9 cellular contexts compared by ENCODE assay signal in genomic region chrX:83469551-83469950, GRCh38. TPM values are rescaled to one million over a fixed set of nuclear protein-coding genes. Genes with fewer than 3 reads are reported as not detected.
DNase-seq lines count a peak whose midpoint lies in the region; ATAC-seq and TF ChIP-seq lines count a peak whose summit lies in the region.
"Had no signal": no experiment of that assay in that cellular context is flagged by ENCODE, and none has a peak within 500 bp of the region (broad histone marks: within the 10 kb centered on the region; RNA-seq: fewer than 3 reads in every experiment).

No MANE protein-coding gene starts in this region.

- H3K9me3 Mint-ChIP-seq in Caco-2 (ENCODE audit: unreplicated experiment), result no peaks in the 10 kb centered on the region

- H3K27ac ChIP-seq in PC-9 (no peak overlapping the region), hepatocyte (no peak overlapping the region)

- H3K4me1 ChIP-seq in Caco-2, result no peaks in the 10 kb centered on the region
- H3K4me1 ChIP-seq in PC-9 (replicated peaks; ENCODE audit: insufficient read depth), result no peaks in the 10 kb centered on the region
- no peaks in the 10 kb centered on the region for H3K4me1 ChIP-seq in hepatocyte (ENCODE audit: insufficient read depth)

- CTCF ChIA-PET in Caco-2 (lab: Charles Lee), result interaction anchor here (1.5 kb wide), 1 partner anchor 166 kb away, joined by 17 read pairs; no protein-coding TSS in a partner anchor
- CTCF ChIA-PET in PC-9 (lab: Charles Lee), result interaction anchor here (0.7 kb wide), 1 partner anchor 166 kb away, joined by 3 read pairs; no protein-coding TSS in a partner anchor

- H2AFZ ChIP-seq in PC-9 (no peak overlapping the region), hepatocyte (no peak overlapping the region)

- H3K27ac Mint-ChIP-seq in Caco-2 (ENCODE audit: unreplicated experiment), result no peak overlapping the region

- POLR2A ChIA-PET in Caco-2 (lab: Charles Lee), result no interaction called here
- POLR2A ChIA-PET in PC-9 (lab: Charles Lee; ENCODE audit: unreplicated experiment), result no interaction called here

- H3K79me2 ChIP-seq in PC-9 (ENCODE audit: low read depth) (no peaks in the 10 kb centered on the region), hepatocyte (no peaks in the 10 kb centered on the region)

- H3K4me3 ChIP-seq in Caco-2 (ENCODE audit: low read depth, low read length) (no peak overlapping the region), PC-9 (no peak overlapping the region), hepatocyte (no peak overlapping the region)

- H4K20me1 ChIP-seq in PC-9 (ENCODE audit: insufficient read depth), result no peaks in the 10 kb centered on the region
- no peaks in the 10 kb centered on the region for H4K20me1 ChIP-seq in hepatocyte (ENCODE audit: insufficient read depth, poor library complexity, severe bottlenecking)

- H3K9me3 ChIP-seq in Caco-2 (no peaks in the 10 kb centered on the region), PC-9 (ENCODE audit: insufficient read depth, low read depth) (no peaks in the 10 kb centered on the region), hepatocyte (ENCODE audit: low read depth) (no peaks in the 10 kb centered on the region)

- intact Hi-C loops in Caco-2 (cut with micrococcal nuclease; ENCODE audit: unreplicated experiment), result loop anchor here (1.0 to 2.0 kb wide), 2 partner anchors 166 to 291 kb away; no protein-coding TSS in a partner anchor
- intact Hi-C loops in PC-9 (cut with micrococcal nuclease; ENCODE audit: unreplicated experiment), result no loop called here

- ATAC-seq in GM18511 (IDR thresholded peaks at IDR 0.05; ENCODE audit: unreplicated experiment), result peak; percentile 97
- ATAC-seq in HG03060 (IDR thresholded peaks at IDR 0.05; ENCODE audit: low read depth, unreplicated experiment), result peak; percentile 67

- no peaks in the 10 kb centered on the region for H3K27me3 Mint-ChIP-seq in Caco-2 (ENCODE audit: insufficient read depth, unreplicated experiment)

- DNase-seq in Caco-2 (peak; percentile 28 to 38), PC-9 (no peak), hepatocyte (ENCODE audit: low spot score) (peak; percentile 21), NCI-H1930 (lab: John Stamatoyannopoulos, UW) (no peak), GOT3 (lab: John Stamatoyannopoulos, UW) (no peak)
- no peak for DNase-seq in effector CD8-positive, alpha-beta T cell (lab: John Stamatoyannopoulos, UW)

- no peaks in the 10 kb centered on the region for H3F3A ChIP-seq in PC-9 (ENCODE audit: insufficient read depth, low read depth)

- no peaks in the 10 kb centered on the region for H3K4me1 Mint-ChIP-seq in Caco-2 (ENCODE audit: low read depth, unreplicated experiment)

- H3K36me3 Mint-ChIP-seq in Caco-2 (ENCODE audit: insufficient read depth, unreplicated experiment), result no peaks in the 10 kb centered on the region

- no peak overlapping the region for H3K4me2 ChIP-seq in PC-9
- H3K4me2 ChIP-seq in hepatocyte, result no peak overlapping the region

- no peaks in the 10 kb centered on the region for H3K27me3 ChIP-seq in Caco-2 (replicated peaks; ENCODE audit: control insufficient read depth, insufficient read depth, low read length)
- H3K27me3 ChIP-seq in PC-9 (ENCODE audit: insufficient read depth, low read depth), result no peaks in the 10 kb centered on the region
- no peaks in the 10 kb centered on the region for H3K27me3 ChIP-seq in hepatocyte

- H3K9me2 ChIP-seq in PC-9 (ENCODE audit: insufficient read depth) (no peaks in the 10 kb centered on the region), hepatocyte (replicated peaks; ENCODE audit: insufficient read depth) (no peaks in the 10 kb centered on the region)

- H3K36me3 ChIP-seq in Caco-2 (ENCODE audit: control insufficient read depth, insufficient read depth, low read length) (no peaks in the 10 kb centered on the region), PC-9 (ENCODE audit: low read depth) (no peaks in the 10 kb centered on the region), hepatocyte (replicated peaks; ENCODE audit: insufficient read depth, low read depth) (no peaks in the 10 kb centered on the region)

- peak in 1 of 2 experiments; percentile 29 for TF ChIP-seq CTCF in Caco-2 (IDR thresholded peaks at IDR 0.05; ENCODE audit: insufficient read depth in 1 of 2, low read depth in 1 of 2, low read length in 1 of 2, severe bottlenecking in 1 of 2, unreplicated experiment in 1 of 2)
- peak; percentile 57 for TF ChIP-seq CTCF in PC-9 (conservative IDR thresholded peaks at IDR 0.05)
- peak; percentile 40 for TF ChIP-seq CTCF in hepatocyte (IDR thresholded peaks at IDR 0.05; ENCODE audit: poor library complexity)

- BruUV-seq in Caco-2 (replicated peaks; lab: Mats Ljungman, UMichigan) (no TSS peak), PC-9 (replicated peaks; lab: Mats Ljungman, UMichigan) (no TSS peak)

- H3K4me3 Mint-ChIP-seq in Caco-2 (ENCODE audit: unreplicated experiment), result no peak overlapping the region

RNA-seq across cellular contexts. Expression of gene POU3F4, which starts 38.5 kb away (rescaled TPM):
- not detected in 2 replicates for total RNA-seq in Caco-2 (2022)
- total RNA-seq in PC-9 (2021), result not detected in 2 replicates
- total RNA-seq in hepatocyte, result 0.03 TPM in 1 of 2 replicates, not detected in the other
- polyA plus RNA-seq in hepatocyte, result 0.40 TPM in 1 of 2 replicates, not detected in the other
- polyA plus RNA-seq: esophagus had no signal

Comparison
In these comparisons a context has a peak if more than half of its experiments do, and no peak if none do; other contexts are left out.
1. DNase-seq: peak in Caco-2 (2 of 2) and hepatocyte (single experiment); none in PC-9 (0 of 2), NCI-H1930 (0 of 2), GOT3 (single experiment) and effector CD8-positive, alpha-beta T cell (single experiment).